14 cellular contexts compared by ENCODE assay signal in genomic region chr2:203815541-203815898, GRCh38. TPM values are rescaled to one million over a fixed set of nuclear protein-coding genes. Genes with fewer than 3 reads are reported as not detected.
A peak's percentile ranks its signal among the peaks of the same experiment; 100 is the strongest.
DNase-seq lines count a peak whose midpoint lies in the region; ATAC-seq, FAIRE-seq and TF ChIP-seq lines count a peak whose summit lies in the region.
"Had no signal": no experiment of that assay in that cellular context is flagged by ENCODE, and none has a peak within 500 bp of the region (broad histone marks: within the 10 kb centered on the region; RNA-seq: fewer than 3 reads in every experiment).

No MANE protein-coding gene starts in this region.

- H3K27ac Mint-ChIP-seq in activated CD4-positive, alpha-beta T cell treated with anti-CD3 and anti-CD28 coated beads for 36 hours: peak overlapping the region; percentile 59
- H3K27ac Mint-ChIP-seq in GM23338: no peak overlapping the region
- H3K27ac Mint-ChIP-seq in astrocyte (ENCODE audit: unreplicated experiment): no peak overlapping the region
- H3K27ac Mint-ChIP-seq: activated CD4-positive, alpha-beta T cell treated with anti-CD3 and anti-CD28 coated beads, Interleukin-2, amount 10 ng/mL, durations not matched to agents 7 days and 5 days had no signal

- no peak for FAIRE-seq in astrocyte (lab: Jason Lieb, UNC)

- no peaks in the 10 kb centered on the region for H3F3A ChIP-seq in GM23338 (replicated peaks; ENCODE audit: low read depth)

- H3K9me3 ChIP-seq in astrocyte (ENCODE audit: insufficient read depth, low read depth, low read length): no peaks in the 10 kb centered on the region
- no peaks in the 10 kb centered on the region for H3K9me3 ChIP-seq in neuron (ENCODE audit: low read length)
- H3K9me3 ChIP-seq: ascending aorta had no signal

- H3K4me3 ChIP-seq in GM23338: no peak overlapping the region
- no peak overlapping the region for H3K4me3 ChIP-seq in astrocyte (ENCODE audit: insufficient read depth, low read depth, low read length)
- no peak overlapping the region for H3K4me3 ChIP-seq in neuron (ENCODE audit: low read length)

- H3K36me3 Mint-ChIP-seq in activated CD4-positive, alpha-beta T cell treated with anti-CD3 and anti-CD28 coated beads for 36 hours (ENCODE audit: low read depth): no peaks in the 10 kb centered on the region
- no peaks in the 10 kb centered on the region for H3K36me3 Mint-ChIP-seq in GM23338 (ENCODE audit: low read depth)
- H3K36me3 Mint-ChIP-seq in astrocyte (ENCODE audit: low read depth, unreplicated experiment): no peaks in the 10 kb centered on the region

- H4K20me1 ChIP-seq in GM23338 (replicated peaks; ENCODE audit: insufficient read depth): no peaks in the 10 kb centered on the region
- no peaks in the 10 kb centered on the region for H4K20me1 ChIP-seq in astrocyte (ENCODE audit: insufficient read depth, low read length)

- peaks cover 57% of the 10 kb centered on the region for H3K4me1 Mint-ChIP-seq in activated CD4-positive, alpha-beta T cell treated with anti-CD3 and anti-CD28 coated beads for 36 hours
- H3K4me1 Mint-ChIP-seq in GM23338 (peaks cover 5% of the 10 kb centered on the region; the same call in 2 of the 3 replicates), astrocyte (ENCODE audit: low read depth, unreplicated experiment) (peaks cover 12% of the 10 kb centered on the region)

- H3K4me3 Mint-ChIP-seq in activated CD4-positive, alpha-beta T cell treated with anti-CD3 and anti-CD28 coated beads for 36 hours: peak overlapping the region; percentile 54
- H3K4me3 Mint-ChIP-seq in GM23338 (no peak overlapping the region), astrocyte (ENCODE audit: unreplicated experiment) (no peak overlapping the region)
- H3K4me3 Mint-ChIP-seq: activated CD4-positive, alpha-beta T cell treated with anti-CD3 and anti-CD28 coated beads, Interleukin-2, amount 10 ng/mL, durations not matched to agents 7 days and 5 days had no signal

- DNase-seq in activated CD4-positive, alpha-beta T cell treated with anti-CD3 and anti-CD28 coated beads for 36 hours: no peak
- DNase-seq in activated CD4-positive, alpha-beta T cell treated with anti-CD3 and anti-CD28 coated beads, Interleukin-2, amount 50 U/mL, for 48 hours: no peak
- DNase-seq in GM23338 (ENCODE audit: low spot score) (no peak), astrocyte (ENCODE audit: low read depth) (no peak), erythroblast (lab: John Stamatoyannopoulos, UW) (no peak), putamen (ENCODE audit: low spot score) (no peak)
- no peak for DNase-seq in stimulated activated CD4-positive, alpha-beta T cell treated with anti-CD3 and anti-CD28 coated beads, Interleukin-1b, Interleukin-23, amount 100 ng/mL, for 48 hours

- ATAC-seq in activated CD4-positive, alpha-beta T cell treated with anti-CD3 and anti-CD28 coated beads for 36 hours: no peak
- no peak for ATAC-seq in GM23338

- no peaks in the 10 kb centered on the region for H3K27me3 Mint-ChIP-seq in activated CD4-positive, alpha-beta T cell treated with anti-CD3 and anti-CD28 coated beads for 36 hours
- H3K27me3 Mint-ChIP-seq in GM23338 (ENCODE audit: insufficient read depth, low read depth, poor library complexity) (peaks cover 2% of the 10 kb centered on the region), astrocyte (ENCODE audit: low read depth, unreplicated experiment) (peaks cover 35% of the 10 kb centered on the region)
- H3K27me3 Mint-ChIP-seq: activated CD4-positive, alpha-beta T cell treated with anti-CD3 and anti-CD28 coated beads, Interleukin-2, amount 10 ng/mL, durations not matched to agents 7 days and 5 days had no signal

- H3K27ac ChIP-seq in GM23338 (ENCODE audit: low read depth) (no peak overlapping the region), astrocyte (ENCODE audit: low read depth, low read length) (no peak overlapping the region)

- H3K4me1 ChIP-seq in GM23338 (ENCODE audit: insufficient read depth): no peaks in the 10 kb centered on the region; the same call in 1 of the 2 replicates
- H3K4me1 ChIP-seq in astrocyte (ENCODE audit: insufficient read depth, low read length): peaks cover 17% of the 10 kb centered on the region
- H3K4me1 ChIP-seq in neuron (ENCODE audit: insufficient read depth, low read length): peaks cover 12% of the 10 kb centered on the region
- H3K4me1 ChIP-seq: ascending aorta had no signal

- peak overlapping the region; percentile 40 for H3K9ac ChIP-seq in astrocyte (ENCODE audit: low read length)

- POLR2A ChIA-PET in activated CD4-positive, alpha-beta T cell treated with anti-CD3 and anti-CD28 coated beads for 36 hours (lab: Charles Lee): interaction anchor here (0.7 to 2.1 kb wide), 11 partner anchors 52 to 576 kb away, joined by 3 to 10 read pairs (median 4); partner anchors contain the start of genes CD28 and CTLA4

- no peaks in the 10 kb centered on the region for H3K9me2 ChIP-seq in GM23338 (ENCODE audit: insufficient read depth)

- TF ChIP-seq POLR2A in erythroblast (IDR thresholded peaks at IDR 0.05; ENCODE audit: low read length): no peak

- TF ChIP-seq CTCF in GM23338 (conservative IDR thresholded peaks at IDR 0.05; ENCODE audit: low read depth in 2 of 2) (no peak), astrocyte (IDR thresholded peaks at IDR 0.05; ENCODE audit: insufficient read depth, low read depth, low read length) (no peak)

- H3K4me2 ChIP-seq in GM23338 (no peak overlapping the region), astrocyte (ENCODE audit: low read length) (no peak overlapping the region)

- CTCF ChIA-PET in activated CD4-positive, alpha-beta T cell treated with anti-CD3 and anti-CD28 coated beads for 36 hours (lab: Charles Lee): interaction anchor here (0.7 to 5.3 kb wide), 58 partner anchors 11 to 553 kb away, joined by 3 to 42 read pairs (median 4); partner anchors contain the start of genes CD28 and CTLA4

- no peaks in the 10 kb centered on the region for H3K27me3 ChIP-seq in GM23338 (ENCODE audit: insufficient read depth)
- H3K27me3 ChIP-seq in astrocyte (ENCODE audit: insufficient read depth, low read length): no peaks in the 10 kb centered on the region
- no peaks in the 10 kb centered on the region for H3K27me3 ChIP-seq in neuron (ENCODE audit: insufficient read depth, low read length)
- H3K27me3 ChIP-seq: ascending aorta had no signal

- H3K79me2 ChIP-seq in GM23338 (replicated peaks; ENCODE audit: insufficient read depth) (no peaks in the 10 kb centered on the region), astrocyte (ENCODE audit: insufficient read depth, low read length) (no peaks in the 10 kb centered on the region)

- peak overlapping the region; percentile 1; the same call in 1 of the 2 replicates for H2AFZ ChIP-seq in GM23338
- H2AFZ ChIP-seq in astrocyte (ENCODE audit: low read depth, low read length): no peak overlapping the region
- peak overlapping the region; percentile 21 for H2AFZ ChIP-seq in neuron (ENCODE audit: low read depth, low read length)

- no peaks in the 10 kb centered on the region for H3K9me3 Mint-ChIP-seq in activated CD4-positive, alpha-beta T cell treated with anti-CD3 and anti-CD28 coated beads for 36 hours (ENCODE audit: low read depth)
- H3K9me3 Mint-ChIP-seq in GM23338: no peaks in the 10 kb centered on the region
- H3K9me3 Mint-ChIP-seq in astrocyte (ENCODE audit: unreplicated experiment): peaks cover 2% of the 10 kb centered on the region
- H3K9me3 Mint-ChIP-seq: activated CD4-positive, alpha-beta T cell treated with anti-CD3 and anti-CD28 coated beads, Interleukin-2, amount 10 ng/mL, durations not matched to agents 7 days and 5 days had no signal

- H3K36me3 ChIP-seq in GM23338 (ENCODE audit: insufficient read depth) (no peaks in the 10 kb centered on the region), astrocyte (ENCODE audit: insufficient read depth, low read length) (no peaks in the 10 kb centered on the region), neuron (ENCODE audit: insufficient read depth, low read length) (no peaks in the 10 kb centered on the region)
- H3K36me3 ChIP-seq: ascending aorta had no signal

- intact Hi-C loops in activated CD4-positive, alpha-beta T cell treated with anti-CD3 and anti-CD28 coated beads for 36 hours (cut with DNase I, micrococcal nuclease): loop anchor here (1.0 to 10.0 kb wide), 11 partner anchors 33 to 1228 kb away; partner anchors contain the start of genes CD28 (in 2 of the 2), CARF (in 1 of the 2), RAPH1 (in 1 of the 2) and WDR12 (in 1 of the 2)

TF ChIP-seq in GM23338, 12 proteins besides CTCF, POLR2A, EP300 and RAD21:
- TF ChIP-seq CREB1 (CRISPR knock-in tag; IDR thresholded peaks at IDR 0.05; ENCODE audit: low read depth) (no peak), REST (IDR thresholded peaks at IDR 0.05; ENCODE audit: unreplicated experiment) (no peak)
TF ChIP-seq in GM23338: peak in this region for 0.

RNA-seq across cellular contexts. Expression of gene CTLA4, which starts 52.1 kb away (rescaled TPM):
- 100 to 1,000 TPM; 121 to 127 TPM for total RNA-seq in activated CD4-positive, alpha-beta T cell treated with anti-CD3 and anti-CD28 coated beads for 36 hours
- not detected in 2 replicates for total RNA-seq in GM23338 (2014; rRNA removed; shearing (Covaris generic))
- polyA plus RNA-seq in GM23338 (2016; fragmentation: Nextera tagmentation; extraction: Ambion mirVana): not detected in 2 replicates
- total RNA-seq in astrocyte: not detected in 2 replicates
- total RNA-seq: ascending aorta, fibroblast of lung, LHCN-M2, myocyte, renal cortical epithelial cell had no signal
- polyA plus RNA-seq: fibroblast of lung had no signal

Comparison
In these comparisons a context has a peak if more than half of its experiments do, and no peak if none do; other contexts are left out.
1. RNA of gene CTLA4, which starts 52.1 kb away (total RNA-seq): 121 to 127 TPM in activated CD4-positive, alpha-beta T cell treated with anti-CD3 and anti-CD28 coated beads for 36 hours; not detected in astrocyte and not detected in GM23338; every median in the first group is over 100 times any median in the second.